ENCODE assay signal across 9 cellular contexts in the genomic region with DNA sequence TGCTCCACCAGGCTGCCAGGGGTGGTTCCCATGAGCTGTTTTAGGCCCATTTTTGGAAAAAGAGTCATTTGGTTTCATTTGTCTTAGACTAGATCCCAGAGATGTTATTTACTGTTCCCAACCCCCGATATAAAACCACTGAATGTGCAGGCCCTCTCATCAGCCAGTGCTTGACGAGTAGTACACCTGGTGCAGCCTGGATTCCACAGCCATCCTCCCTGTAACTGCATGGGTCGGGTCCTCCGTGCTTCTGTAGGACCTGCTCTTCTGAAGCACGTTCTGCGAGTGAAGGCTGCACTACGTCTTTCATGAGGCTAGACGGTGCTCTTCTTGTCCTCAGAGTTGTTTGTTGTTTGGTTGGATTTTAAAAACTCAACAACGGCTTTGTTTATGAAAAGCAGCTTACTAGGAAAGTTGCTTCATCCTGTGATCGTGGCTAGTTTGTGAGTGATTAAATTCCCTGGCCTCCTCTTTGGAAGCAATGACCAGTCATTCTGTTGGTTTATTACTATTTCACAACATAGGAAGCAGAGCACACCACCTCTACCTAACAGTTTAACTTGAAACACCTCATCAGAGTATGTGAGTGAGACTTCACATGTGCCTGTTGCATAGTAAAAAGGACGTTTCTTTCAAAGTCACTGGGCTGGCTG.
DNase-seq lines count a peak whose midpoint lies in the region; ATAC-seq, FAIRE-seq and TF ChIP-seq lines count a peak whose summit lies in the region.
"Had no signal": no experiment of that assay in that cellular context is flagged by ENCODE, and none has a peak within 500 bp of the region (broad histone marks: within the 10 kb centered on the region; RNA-seq: fewer than 3 reads in every experiment).

No MANE protein-coding gene starts in this region.

- H3K9me3 ChIP-seq in pancreas, result no peaks in the 10 kb centered on the region

- intact Hi-C loops in pancreas (cut with DNase I), result no loop called here

- peak overlapping the region; percentile 68 for H3K4me3 Mint-ChIP-seq in central memory CD8-positive, alpha-beta T cell

- no peak overlapping the region for H3K4me3 ChIP-seq in pancreas

- H3K36me3 Mint-ChIP-seq in central memory CD8-positive, alpha-beta T cell (ENCODE audit: insufficient read depth), result peaks cover 8% of the 10 kb centered on the region

- TF ChIP-seq CTCF in pancreas (IDR thresholded peaks at IDR 0.05), result no peak

- no peak for FAIRE-seq in pancreas (lab: Jason Lieb, UNC)

- 83 to 87% methylated on average over 11 of the region's 11 CpGs for WGBS in pancreas, 2 donors

- H3K27ac ChIP-seq in pancreas, result peak overlapping the region in 2 of 4 donors; percentile 30
- H3K27ac ChIP-seq: VCaP had no signal

- H3K9me3 Mint-ChIP-seq in central memory CD8-positive, alpha-beta T cell, result peaks cover 6% of the 10 kb centered on the region

- DNase-seq in EH (ENCODE audit: low read depth) (peak; percentile 75), MV-4-11 (lab: John Stamatoyannopoulos, UW) (peak; percentile 25), pancreas (no peak), HT-29 (ENCODE audit: low spot score) (no peak), cerebellum (ENCODE audit: low spot score) (no peak)
- DNase-seq in central memory CD8-positive, alpha-beta T cell (ENCODE audit: low spot score in 2 of 2), result no peak

- H3K27me3 Mint-ChIP-seq in central memory CD8-positive, alpha-beta T cell, result no peaks in the 10 kb centered on the region

- H3K27me3 ChIP-seq in pancreas, result no peaks in the 10 kb centered on the region

- peaks cover 51% of the 10 kb centered on the region for H3K4me1 Mint-ChIP-seq in central memory CD8-positive, alpha-beta T cell

- H3K4me1 ChIP-seq in pancreas, result peaks cover 6 to 12% (median 6%) of the 10 kb centered on the region in 3 donors

- ATAC-seq in central memory CD8-positive, alpha-beta T cell (replicated peaks; ENCODE audit: extremely low read depth, poor library complexity, severe bottlenecking), result no peak
- ATAC-seq in pancreas (peak in 3 of 4 donors; percentile 30 to 51 (median 48)), GM21390 (IDR thresholded peaks at IDR 0.05; ENCODE audit: unreplicated experiment) (no peak), SK-N-SH treated with all-trans-retinoic acid at 6 μM for 48 hours (no peak)

- peak overlapping the region; percentile 71 for H3K27ac Mint-ChIP-seq in central memory CD8-positive, alpha-beta T cell (ENCODE audit: low read depth)

- no peaks in the 10 kb centered on the region for H3K36me3 ChIP-seq in pancreas

TF ChIP-seq in SK-N-SH treated with all-trans-retinoic acid at 6 μM for 48 hours, 23 proteins besides CTCF, POLR2A, EP300 and RAD21:
- TF ChIP-seq GLIS3 (CRISPR knock-in tag; IDR thresholded peaks at IDR 0.05) (no peak), OSR1 (CRISPR knock-in tag; IDR thresholded peaks at IDR 0.05) (no peak), ZFP30 (CRISPR knock-in tag; IDR thresholded peaks at IDR 0.05) (no peak), ESRRG (CRISPR knock-in tag; IDR thresholded peaks at IDR 0.05) (no peak)
- TF ChIP-seq, protein P1, sequence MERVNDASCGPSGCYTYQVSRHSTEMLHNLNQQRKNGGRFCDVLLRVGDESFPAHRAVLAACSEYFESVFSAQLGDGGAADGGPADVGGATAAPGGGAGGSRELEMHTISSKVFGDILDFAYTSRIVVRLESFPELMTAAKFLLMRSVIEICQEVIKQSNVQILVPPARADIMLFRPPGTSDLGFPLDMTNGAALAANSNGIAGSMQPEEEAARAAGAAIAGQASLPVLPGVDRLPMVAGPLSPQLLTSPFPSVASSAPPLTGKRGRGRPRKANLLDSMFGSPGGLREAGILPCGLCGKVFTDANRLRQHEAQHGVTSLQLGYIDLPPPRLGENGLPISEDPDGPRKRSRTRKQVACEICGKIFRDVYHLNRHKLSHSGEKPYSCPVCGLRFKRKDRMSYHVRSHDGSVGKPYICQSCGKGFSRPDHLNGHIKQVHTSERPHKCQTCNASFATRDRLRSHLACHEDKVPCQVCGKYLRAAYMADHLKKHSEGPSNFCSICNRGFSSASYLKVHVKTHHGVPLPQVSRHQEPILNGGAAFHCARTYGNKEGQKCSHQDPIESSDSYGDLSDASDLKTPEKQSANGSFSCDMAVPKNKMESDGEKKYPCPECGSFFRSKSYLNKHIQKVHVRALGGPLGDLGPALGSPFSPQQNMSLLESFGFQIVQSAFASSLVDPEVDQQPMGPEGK (CRISPR knock-in tag; IDR thresholded peaks at IDR 0.05; ENCODE audit: borderline replicate concordance), result no peak

Comparison
In these comparisons a context has a peak if more than half of its experiments do, and no peak if none do; other contexts are left out.
1. DNase-seq: peak in EH (single experiment) and MV-4-11 (single experiment); none in central memory CD8-positive, alpha-beta T cell (0 of 2), pancreas (0 of 6), HT-29 (single experiment) and cerebellum (single experiment).
2. ATAC-seq: peak in pancreas (3 of 4); none in central memory CD8-positive, alpha-beta T cell (single experiment), GM21390 (single experiment) and SK-N-SH treated with all-trans-retinoic acid at 6 μM for 48 hours (single experiment).